In genomic region chr19:10230904-10231623, GRCh38 we compare ENCODE assay signal across 8 cellular contexts. TPM values are rescaled to one million over a fixed set of nuclear protein-coding genes. Genes with fewer than 3 reads are reported as not detected.
A peak's percentile ranks its signal among the peaks of the same experiment; 100 is the strongest.
DNase-seq lines count a peak whose midpoint lies in the region; ATAC-seq and FAIRE-seq lines count a peak whose summit lies in the region.

TSS of gene S1PR2 (minus strand) at chr19:10231331. CDS start at chr19:10224905, 6,426 bp downstream.

- H3K4me3 Mint-ChIP-seq in activated naive CD8-positive, alpha-beta T cell treated with anti-CD3 and anti-CD28 coated beads, Interleukin-2, amount 10 ng/mL, durations not matched to agents 7 days and 5 days = peak within 1 kb of the TSS; percentile 87

- ATAC-seq in GM19372 (IDR thresholded peaks at IDR 0.05; ENCODE audit: low read depth, unreplicated experiment) = peak; percentile 49
- ATAC-seq in activated naive CD8-positive, alpha-beta T cell treated with anti-CD3 and anti-CD28 coated beads, Interleukin-2, amount 10 ng/mL, durations not matched to agents 7 days and 5 days (ENCODE audit: low read depth) = peak; percentile 67

- FAIRE-seq in urothelium cell line (lab: Jason Lieb, UNC) = no peak

- H3K27me3 Mint-ChIP-seq in activated naive CD8-positive, alpha-beta T cell treated with anti-CD3 and anti-CD28 coated beads, Interleukin-2, amount 10 ng/mL, durations not matched to agents 7 days and 5 days = no peaks in the 10 kb centered on the region

- peak within 1 kb of the TSS; percentile 81 for H3K27ac Mint-ChIP-seq in activated naive CD8-positive, alpha-beta T cell treated with anti-CD3 and anti-CD28 coated beads, Interleukin-2, amount 10 ng/mL, durations not matched to agents 7 days and 5 days

- H3K9me3 Mint-ChIP-seq in activated naive CD8-positive, alpha-beta T cell treated with anti-CD3 and anti-CD28 coated beads, Interleukin-2, amount 10 ng/mL, durations not matched to agents 7 days and 5 days = no peaks in the 10 kb centered on the region

- no peaks in the 10 kb centered on the region for H3K36me3 Mint-ChIP-seq in activated naive CD8-positive, alpha-beta T cell treated with anti-CD3 and anti-CD28 coated beads, Interleukin-2, amount 10 ng/mL, durations not matched to agents 7 days and 5 days

- DNase-seq in AG20443 (ENCODE audit: low spot score) (peak; percentile 94), LHCN-M2 (ENCODE audit: low read depth) (peak; percentile 42), SW 1271 (lab: John Stamatoyannopoulos, UW) (peak; percentile 63 to 69), cardiac septum (ENCODE audit: low spot score) (peak; percentile 84), posterior vena cava (ENCODE audit: low spot score) (peak; percentile 93), urothelium cell line (ENCODE audit: low spot score) (peak; percentile 81)
- DNase-seq in activated naive CD8-positive, alpha-beta T cell treated with anti-CD3 and anti-CD28 coated beads, Interleukin-2, amount 10 ng/mL, durations not matched to agents 7 days and 5 days = peak; percentile 79

- intact Hi-C loops in cardiac septum (cut with DNase I) = no loop called here
- intact Hi-C loops in posterior vena cava (cut with DNase I) = loop anchor here in 1 of 2 donors (2.0 to 5.0 kb wide), 2 partner anchors 39 to 312 kb away; partner anchors contain the start of gene DNMT1

- POLR2A ChIA-PET in activated naive CD8-positive, alpha-beta T cell treated with anti-CD3 and anti-CD28 coated beads, Interleukin-2, amount 10 ng/mL, durations not matched to agents 7 days and 5 days (lab: Charles Lee) = interaction anchor here (0.8 to 1.3 kb wide), 3 partner anchors 19 to 412 kb away, joined by 3 read pairs; partner anchors contain the start of genes DNMT1 and FBXL12

- peaks cover 18% of the 10 kb centered on the region for H3K4me1 Mint-ChIP-seq in activated naive CD8-positive, alpha-beta T cell treated with anti-CD3 and anti-CD28 coated beads, Interleukin-2, amount 10 ng/mL, durations not matched to agents 7 days and 5 days

RNA-seq across cellular contexts. Expression of gene S1PR2, which starts in this region (rescaled TPM):
- 1.4 and 1.8 TPM in 2 replicates for total RNA-seq in LHCN-M2 (2014; rRNA removed)
- polyA plus RNA-seq in LHCN-M2 (2012) = 2.3 TPM
- 1 to 10 TPM; 6.4 to 7.1 TPM for total RNA-seq in activated naive CD8-positive, alpha-beta T cell treated with anti-CD3 and anti-CD28 coated beads, Interleukin-2, amount 10 ng/mL, durations not matched to agents 7 days and 5 days
- total RNA-seq in cardiac septum = 3.6 TPM
- total RNA-seq in posterior vena cava = 10 to 100 TPM; 16.3 to 17.7 TPM

Comparison
In these comparisons a context has a peak if more than half of its experiments do, and no peak if none do; other contexts are left out.
1. Peak in every context shown above with its lines: DNase-seq and ATAC-seq.
2. DNase-seq: peak in every context shown above with its lines; median percentile 94 in AG20443; 93 in posterior vena cava; 84 in cardiac septum; 81 in urothelium cell line; 79 in activated naive CD8-positive, alpha-beta T cell treated with anti-CD3 and anti-CD28 coated beads, Interleukin-2, amount 10 ng/mL, durations not matched to agents 7 days and 5 days; 66 in SW 1271; 42 in LHCN-M2.